In genomic region chr7:78114993-78115392, GRCh38 we compare ENCODE assay signal across 24 cellular contexts.
DNase-seq lines count a peak whose midpoint lies in the region; ATAC-seq, FAIRE-seq and TF ChIP-seq lines count a peak whose summit lies in the region.
"Had no signal": no experiment of that assay in that cellular context is flagged by ENCODE, and none has a peak within 500 bp of the region (broad histone marks: within the 10 kb centered on the region; RNA-seq: fewer than 3 reads in every experiment).

No MANE protein-coding gene starts in this region.

- no peaks in the 10 kb centered on the region for H3K36me3 ChIP-seq in HepG2 (replicated peaks in 1 of 2; ENCODE audit: control insufficient read depth in 1 of 2, insufficient read depth in 2 of 2, low read length in 2 of 2)
- no peaks in the 10 kb centered on the region for H3K36me3 ChIP-seq in right lobe of liver
- H3K36me3 ChIP-seq: BE2C; BLaER1 treated with 17β-estradiol and CSF1 and Interleukin-3, amounts not matched to agents 10 nM and 100 nM had no signal

- in situ Hi-C loops in HepG2 (cut with HindIII; ENCODE audit: extremely low pct_ligation_motif_present, low pct_unique_long_range_greater_than_20kb) = no loop called here

- H3K27ac ChIP-seq in HepG2 (ENCODE audit: extremely low read length, insufficient read depth, low read length) = no peak overlapping the region
- H3K27ac ChIP-seq in right lobe of liver = no peak overlapping the region
- H3K27ac ChIP-seq: 22Rv1; BLaER1 treated with 17β-estradiol and CSF1 and Interleukin-3, amounts not matched to agents 10 nM and 100 nM had no signal

- no TSS peak for BruUV-seq in HepG2 (replicated peaks; lab: Mats Ljungman, UMichigan)

- intact Hi-C loops in HepG2 (cut with micrococcal nuclease; ENCODE audit: unreplicated experiment) = no loop called here
- intact Hi-C loops in right lobe of liver (cut with DNase I) = no loop called here

- no peak overlapping the region for H3K9ac ChIP-seq in HepG2 (ENCODE audit: insufficient read depth, low read depth, low read length)
- H3K9ac ChIP-seq: BLaER1 treated with 17β-estradiol and CSF1 and Interleukin-3, amounts not matched to agents 10 nM and 100 nM had no signal

- TF ChIP-seq POLR2A in HepG2 (IDR thresholded peaks at IDR 0.05; ENCODE audit: insufficient read depth in 1 of 2, low read depth in 2 of 2, low read length in 2 of 2) (no peak), right lobe of liver (IDR thresholded peaks at IDR 0.05) (no peak)

- H4K20me1 ChIP-seq in HepG2 (ENCODE audit: insufficient read depth, low read length) = no peaks in the 10 kb centered on the region
- H4K20me1 ChIP-seq: BLaER1 treated with 17β-estradiol and CSF1 and Interleukin-3, amounts not matched to agents 10 nM and 100 nM had no signal

- TF ChIP-seq EP300 in HepG2 (IDR thresholded peaks at IDR 0.05; ENCODE audit: low read depth in 2 of 2, low read length in 2 of 2) (no peak), HepG2 (CRISPR knock-in tag; IDR thresholded peaks at IDR 0.05; ENCODE audit: borderline replicate concordance) (no peak)

- H3K4me3 ChIP-seq in HepG2 (replicated peaks in 1 of 3; ENCODE audit: insufficient read depth in 1 of 3, low read depth in 2 of 3, low read length in 3 of 3) = no peak overlapping the region
- H3K4me3 ChIP-seq in right lobe of liver = no peak overlapping the region
- H3K4me3 ChIP-seq: BLaER1 treated with 17β-estradiol and CSF1 and Interleukin-3, amounts not matched to agents 10 nM and 100 nM had no signal

- DNase-seq in HepG2 (ENCODE audit: low spot score) (no peak), right lobe of liver (no peak), frontal cortex (ENCODE audit: low spot score in 2 of 2) (no peak), NCI-H1694 treated with DMSO at 0.1 percent for 48 hours (lab: John Stamatoyannopoulos, UW) (no peak)
- DNase-seq: ACHN; AML-193; BE2C; CD4-positive, alpha-beta T cell; CD8-positive, alpha-beta memory T cell; DMS 273 treated with DMSO at 0.1 percent for 48 hours; DMS53; DMS79 treated with DMSO at 0.1 percent for 48 hours; GF-D8; GOT3; H7; HCEC 1CT had no signal

- WGBS in HepG2 (ENCODE audit: low lambda C conversion rate) = 92% methylated on average over 1 of the region's 1 CpG
- WGBS in right lobe of liver (ENCODE audit: insufficient coverage, low coverage, low lambda C conversion rate, missing lambda C conversion rate) = 60% methylated on average over 1 of the region's 1 CpG

- H3K4me1 ChIP-seq in HepG2 (ENCODE audit: insufficient read depth, low read length) = peaks cover 8% of the 10 kb centered on the region; the same call in 1 of the 2 replicates
- no peaks in the 10 kb centered on the region for H3K4me1 ChIP-seq in right lobe of liver
- H3K4me1 ChIP-seq: BE2C; BLaER1 treated with 17β-estradiol and CSF1 and Interleukin-3, amounts not matched to agents 10 nM and 100 nM had no signal

- CTCF ChIA-PET in HepG2 (lab: Yijun Ruan, JAX; ENCODE audit: low intra/inter-chr PET ratio, low total read pairs) = no interaction called here

- H3K9me3 ChIP-seq in HepG2 (ENCODE audit: low read length) = no peaks in the 10 kb centered on the region
- H3K9me3 ChIP-seq in right lobe of liver = no peaks in the 10 kb centered on the region
- H3K9me3 ChIP-seq: BE2C; BLaER1 treated with 17β-estradiol and CSF1 and Interleukin-3, amounts not matched to agents 10 nM and 100 nM had no signal

- ATAC-seq in HepG2 (no peak), right lobe of liver (no peak), GM19397 (IDR thresholded peaks at IDR 0.05; ENCODE audit: unreplicated experiment) (no peak)

- POLR2A ChIA-PET in HepG2 (lab: Yijun Ruan, JAX) = no interaction called here

- H3K27me3 ChIP-seq in HepG2 (ENCODE audit: control insufficient read depth in 1 of 2, insufficient read depth in 2 of 2, low read length in 2 of 2) (no peaks in the 10 kb centered on the region), right lobe of liver (no peaks in the 10 kb centered on the region)
- H3K27me3 ChIP-seq: BE2C; BLaER1 treated with 17β-estradiol and CSF1 and Interleukin-3, amounts not matched to agents 10 nM and 100 nM had no signal

- no peaks in the 10 kb centered on the region for H3K79me2 ChIP-seq in HepG2 (ENCODE audit: insufficient read depth, low read length)

- H2AFZ ChIP-seq in HepG2 (ENCODE audit: low read length) = no peak overlapping the region

- H3K4me2 ChIP-seq in HepG2 (ENCODE audit: low read depth, low read length) = no peak overlapping the region
- H3K4me2 ChIP-seq: BLaER1 treated with 17β-estradiol and CSF1 and Interleukin-3, amounts not matched to agents 10 nM and 100 nM had no signal

- FAIRE-seq in HepG2 (lab: Jason Lieb, UNC) (no peak), colon (lab: Jason Lieb, UNC) (peak; percentile 28), frontal cortex (lab: Jason Lieb, UNC) (peak; percentile 43)
- FAIRE-seq: A204.1, D721Med, GM12891, GM18507 had no signal

- no peak for TF ChIP-seq RAD21 in HepG2 (CRISPR knock-in tag; IDR thresholded peaks at IDR 0.05)

- TF ChIP-seq CTCF in HepG2 (CRISPR knock-in tag; IDR thresholded peaks at IDR 0.05) (no peak), right lobe of liver (IDR thresholded peaks at IDR 0.05) (no peak)

TF ChIP-seq in HepG2, 621 proteins besides CTCF, POLR2A, EP300 and RAD21:
- TF ChIP-seq U2AF2 (IDR thresholded peaks at IDR 0.05; ENCODE audit: low read depth, low read length) (no peak), MAFF (IDR thresholded peaks at IDR 0.05; ENCODE audit: low read depth, low read length) (peak; percentile 98), ZNF354B (CRISPR knock-in tag; IDR thresholded peaks at IDR 0.05) (no peak), MAFK (conservative IDR thresholded peaks at IDR 0.05 in 1 of 2, IDR thresholded peaks at IDR 0.05 in 1 of 2; ENCODE audit: low read length in 2 of 2) (peak; percentile 94 to 98)
